In the genomic region with DNA sequence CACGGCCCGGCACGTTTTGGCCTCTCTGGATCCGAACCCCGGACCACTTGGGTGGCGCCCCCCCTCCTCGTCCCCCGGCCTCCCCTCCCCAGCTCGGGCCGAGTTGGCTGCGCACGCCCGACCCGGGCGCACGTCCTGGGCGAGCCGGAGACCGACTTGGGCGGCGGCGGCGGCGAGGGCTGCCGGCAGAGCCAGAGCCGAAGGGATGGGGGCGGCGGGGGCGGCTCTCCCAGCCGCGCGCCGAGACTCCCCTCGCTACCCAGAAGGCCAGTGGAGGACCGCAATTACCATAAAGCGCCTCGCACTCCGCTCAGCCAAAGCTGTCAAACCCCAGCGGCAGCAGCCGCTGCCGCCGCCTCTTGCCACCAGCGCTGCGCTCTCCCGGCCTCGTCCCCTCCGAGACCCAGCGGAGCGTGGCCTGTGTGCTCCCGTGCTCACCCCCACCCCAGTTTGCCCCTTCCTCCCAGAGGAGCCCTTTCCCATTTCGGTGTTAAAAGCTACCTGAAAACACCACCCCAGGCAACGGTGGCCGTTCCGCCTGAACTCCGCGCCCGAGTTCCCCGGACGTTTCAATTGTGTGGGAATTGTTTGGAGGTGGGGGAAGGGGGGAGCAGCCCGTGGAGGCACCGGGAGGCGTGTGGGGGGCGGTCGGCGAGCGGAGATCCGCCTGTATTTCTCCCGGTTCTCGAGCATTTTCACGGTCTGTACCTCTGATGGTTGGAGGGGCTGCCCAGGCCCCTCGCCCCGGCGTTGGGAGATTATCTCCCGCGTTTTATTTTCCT, we compare ENCODE assay signal across 1 cellular context.
TF ChIP-seq lines count a peak whose summit lies in the region.

No MANE protein-coding gene starts in this region.

TF ChIP-seq in GM23338, 12 proteins besides CTCF, POLR2A, EP300 and RAD21 (continued from another document):
- TF ChIP-seq, protein P1, sequence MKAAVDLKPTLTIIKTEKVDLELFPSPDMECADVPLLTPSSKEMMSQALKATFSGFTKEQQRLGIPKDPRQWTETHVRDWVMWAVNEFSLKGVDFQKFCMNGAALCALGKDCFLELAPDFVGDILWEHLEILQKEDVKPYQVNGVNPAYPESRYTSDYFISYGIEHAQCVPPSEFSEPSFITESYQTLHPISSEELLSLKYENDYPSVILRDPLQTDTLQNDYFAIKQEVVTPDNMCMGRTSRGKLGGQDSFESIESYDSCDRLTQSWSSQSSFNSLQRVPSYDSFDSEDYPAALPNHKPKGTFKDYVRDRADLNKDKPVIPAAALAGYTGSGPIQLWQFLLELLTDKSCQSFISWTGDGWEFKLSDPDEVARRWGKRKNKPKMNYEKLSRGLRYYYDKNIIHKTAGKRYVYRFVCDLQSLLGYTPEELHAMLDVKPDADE (IDR thresholded peaks at IDR 0.05): no peak
- TF ChIP-seq STAT1 (IDR thresholded peaks at IDR 0.05; ENCODE audit: unreplicated experiment) (no peak), ZNF114 (CRISPR knock-in tag; IDR thresholded peaks at IDR 0.05) (no peak)
